Comparison of ENCODE assay signal across 23 cellular contexts in the genomic region with DNA sequence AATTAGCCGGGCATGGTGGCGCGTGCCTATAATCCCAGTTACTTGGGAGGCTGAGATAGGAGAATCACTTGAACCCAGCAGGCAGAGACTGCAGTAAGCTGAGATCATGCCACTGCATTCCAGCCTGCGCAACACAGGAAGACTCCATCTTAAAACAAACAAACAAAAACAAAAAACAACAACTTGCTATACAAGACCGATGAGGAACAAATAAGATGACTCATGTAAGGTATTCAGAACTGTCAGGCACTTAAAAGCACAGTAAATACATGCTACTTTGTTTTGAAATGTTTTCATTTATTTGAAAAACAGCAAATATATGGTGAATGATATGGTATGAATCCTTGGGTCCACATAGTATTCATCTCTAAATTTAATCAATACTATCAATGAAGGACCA.
"Had no signal": no experiment of that assay in that cellular context is flagged by ENCODE, and none has a peak within 500 bp of the region (broad histone marks: within the 10 kb centered on the region; RNA-seq: fewer than 3 reads in every experiment).

No MANE protein-coding gene starts in this region.

- DNase-seq: activated CD4-positive, alpha-beta T cell treated with anti-CD3 and anti-CD28 coated beads, Interleukin-2, amount 10 ng/mL, durations not matched to agents 7 days and 5 days; activated CD4-positive, CD25-positive, alpha-beta regulatory T cell treated with anti-CD3 and anti-CD28 coated beads, Interleukin-2, amount 50 U/mL, for 72 hours; activated CD8-positive, alpha-beta T cell treated with anti-CD3 and anti-CD28 coated beads, Interleukin-2, amount 10 ng/mL, durations not matched to agents 7 days and 5 days; activated gamma-delta T cell; activated naive CD4-positive, alpha-beta T cell treated with anti-CD3 and anti-CD28 coated beads, Interleukin-2, amount 50 U/mL, for 16 hours; aorta; caudate nucleus; dermis blood vessel endothelial cell; effector CD8-positive, alpha-beta T cell; esophagus squamous epithelium; heart right ventricle; islet precursor cell; left colon; stimulated activated CD4-positive, alpha-beta T cell treated with anti-CD3 and anti-CD28 coated beads, Interleukin-2, amount 100 ng/mL, for 48 hours; stimulated activated naive CD8-positive, alpha-beta T cell treated with anti-CD3 and anti-CD28 coated beads, Interleukin-15, Interleukin-2, amounts not matched to agents 100 U/mL and 50 U/mL, for 24 hours; T-helper 1 cell; upper lobe of left lung; WERI-Rb-1 had no signal

- H3K27ac Mint-ChIP-seq: activated T-helper 1 cell treated with anti-CD3 and anti-CD28 coated beads, Interleukin-12 subunit alpha, Interleukin-12 subunit beta, Interleukin-2, Interleukin-4 antibody, amounts not matched to agents 30 ng/mL and 10 ng/mL and 1 ng/mL, durations not matched to agents 14 hours and 24 hours and 36 hours; brain; memory B cell; neural progenitor cell had no signal

- H3K27me3 ChIP-seq: esophagus squamous epithelium, heart right ventricle, neural progenitor cell, upper lobe of left lung had no signal

- H3K4me3 ChIP-seq: esophagus squamous epithelium, heart right ventricle, neural progenitor cell, upper lobe of left lung had no signal

- ATAC-seq: activated CD8-positive, alpha-beta T cell treated with anti-CD3 and anti-CD28 coated beads, Interleukin-2, amount 10 ng/mL, durations not matched to agents 7 days and 5 days; heart right ventricle; left colon; stimulated activated naive CD8-positive, alpha-beta T cell treated with anti-CD3 and anti-CD28 coated beads, Interleukin-15, Interleukin-2, amounts not matched to agents 100 U/mL and 50 U/mL, for 24 hours had no signal

- H3K9me3 Mint-ChIP-seq: activated CD4-positive, alpha-beta T cell treated with anti-CD3 and anti-CD28 coated beads, Interleukin-2, amount 10 ng/mL, durations not matched to agents 7 days and 5 days; activated T-helper 1 cell treated with anti-CD3 and anti-CD28 coated beads, Interleukin-12 subunit alpha, Interleukin-12 subunit beta, Interleukin-2, Interleukin-4 antibody, amounts not matched to agents 30 ng/mL and 10 ng/mL and 1 ng/mL, durations not matched to agents 14 hours and 24 hours and 36 hours; memory B cell; neural progenitor cell had no signal

- H3K9me3 ChIP-seq: esophagus squamous epithelium, heart right ventricle, upper lobe of left lung had no signal

- H3K4me2 ChIP-seq: neural progenitor cell had no signal

- H3K4me1 Mint-ChIP-seq: neural progenitor cell had no signal

- H3K4me1 ChIP-seq: neural progenitor cell had no signal

- H3K4me3 Mint-ChIP-seq: activated CD4-positive, alpha-beta T cell treated with anti-CD3 and anti-CD28 coated beads, Interleukin-2, amount 10 ng/mL, durations not matched to agents 7 days and 5 days; activated CD8-positive, alpha-beta T cell treated with anti-CD3 and anti-CD28 coated beads, Interleukin-2, amount 10 ng/mL, durations not matched to agents 7 days and 5 days; activated T-helper 1 cell treated with anti-CD3 and anti-CD28 coated beads, Interleukin-12 subunit alpha, Interleukin-12 subunit beta, Interleukin-2, Interleukin-4 antibody, amounts not matched to agents 30 ng/mL and 10 ng/mL and 1 ng/mL, durations not matched to agents 14 hours and 24 hours and 36 hours; brain; memory B cell; neural progenitor cell had no signal

- H3K27ac ChIP-seq: esophagus squamous epithelium, heart right ventricle, neural progenitor cell, upper lobe of left lung, WERI-Rb-1 had no signal

- H2AFZ ChIP-seq: neural progenitor cell had no signal

- H3K27me3 Mint-ChIP-seq: activated CD4-positive, alpha-beta T cell treated with anti-CD3 and anti-CD28 coated beads, Interleukin-2, amount 10 ng/mL, durations not matched to agents 7 days and 5 days; brain; memory B cell had no signal

- FAIRE-seq: TTC549 had no signal

- H3K9ac ChIP-seq: neural progenitor cell had no signal
